12 cellular contexts compared by ENCODE assay signal in genomic region chr1:160579216-160579701, GRCh38. TPM values are rescaled to one million over a fixed set of nuclear protein-coding genes. Genes with fewer than 3 reads are reported as not detected.
A peak's percentile ranks its signal among the peaks of the same experiment; 100 is the strongest.
DNase-seq lines count a peak whose midpoint lies in the region; ATAC-seq lines count a peak whose summit lies in the region.
"Had no signal": no experiment of that assay in that cellular context is flagged by ENCODE, and none has a peak within 500 bp of the region (broad histone marks: within the 10 kb centered on the region; RNA-seq: fewer than 3 reads in every experiment).

CD84 (minus strand) TSS chr1:160579496; CDS start chr1:160579437, 59 bp downstream.

- peak within 1 kb of the TSS; percentile 89 to 99 (median 98) for H3K4me3 Mint-ChIP-seq in CD8-positive, alpha-beta memory T cell
- H3K4me3 Mint-ChIP-seq in IgD-negative memory B cell (peak within 1 kb of the TSS; percentile 91 to 95 (median 92)), naive B cell (peak within 1 kb of the TSS; percentile 81 to 99 (median 94))
- H3K4me3 Mint-ChIP-seq in activated CD8-positive, alpha-beta memory T cell treated with anti-CD3 and anti-CD28 coated beads, Interleukin-2, amount 10 ng/mL, durations not matched to agents 7 days and 5 days = peak within 1 kb of the TSS; percentile 87

- POLR2A ChIA-PET in CD8-positive, alpha-beta memory T cell (lab: Charles Lee) = interaction anchor here (1.0 to 6.3 kb wide), 3 partner anchors 11 to 149 kb away, joined by 3 to 44 read pairs (median 38); no protein-coding TSS in a partner anchor

- peaks cover 9 to 39% (median 12%) of the 10 kb centered on the region in 3 donors for H3K36me3 Mint-ChIP-seq in CD8-positive, alpha-beta memory T cell
- H3K36me3 Mint-ChIP-seq in IgD-negative memory B cell (no peaks in the 10 kb centered on the region), naive B cell (no peaks in the 10 kb centered on the region)
- H3K36me3 Mint-ChIP-seq in activated CD8-positive, alpha-beta memory T cell treated with anti-CD3 and anti-CD28 coated beads, Interleukin-2, amount 10 ng/mL, durations not matched to agents 7 days and 5 days = peaks cover 23% of the 10 kb centered on the region

- peak within 1 kb of the TSS; percentile 81 for H3K27ac ChIP-seq in CD8-positive, alpha-beta memory T cell (ENCODE audit: low read depth, low read length)
- H3K27ac ChIP-seq: cardiac muscle cell had no signal

- H3K27me3 ChIP-seq in CD8-positive, alpha-beta memory T cell (ENCODE audit: insufficient read depth, low read length, poor library complexity, severe bottlenecking) = no peaks in the 10 kb centered on the region
- H3K27me3 ChIP-seq: cardiac muscle cell had no signal

- CTCF ChIA-PET in CD8-positive, alpha-beta memory T cell (lab: Charles Lee) = interaction anchor here (0.6 to 3.1 kb wide), 8 partner anchors 12 to 96 kb away, joined by 3 to 21 read pairs (median 6); no protein-coding TSS in a partner anchor
- CTCF ChIA-PET in activated CD8-positive, alpha-beta memory T cell treated with anti-CD3 and anti-CD28 coated beads, Interleukin-2, amount 10 ng/mL, durations not matched to agents 7 days and 5 days (lab: Charles Lee) = interaction anchor here (1.2 to 7.9 kb wide), 4 partner anchors 11 to 151 kb away, joined by 4 to 120 read pairs (median 14); no protein-coding TSS in a partner anchor

- peaks cover 59% of the 10 kb centered on the region for H3K4me1 ChIP-seq in CD8-positive, alpha-beta memory T cell (ENCODE audit: insufficient read depth, low read length)

- peak in 1 of 5 donors; percentile 38 for DNase-seq in CD8-positive, alpha-beta memory T cell
- DNase-seq in activated CD8-positive, alpha-beta memory T cell treated with anti-CD3 and anti-CD28 coated beads, Interleukin-2, amount 10 ng/mL, durations not matched to agents 7 days and 5 days = peak; percentile 46
- peak; percentile 39 for DNase-seq in naive B cell
- DNase-seq in NCI-H2081 (lab: John Stamatoyannopoulos, UW) = no peak
- no peak for DNase-seq in NCI-H524 treated with DMSO at 0.1 percent for 48 hours (lab: John Stamatoyannopoulos, UW)
- DNase-seq: stimulated activated CD4-positive, alpha-beta T cell treated with anti-CD3 and anti-CD28 coated beads, Interleukin-15, amount 100 ng/mL, for 24 hours had no signal

- no peaks in the 10 kb centered on the region for H3K36me3 ChIP-seq in CD8-positive, alpha-beta memory T cell (ENCODE audit: insufficient read depth, low read length)
- H3K36me3 ChIP-seq: cardiac muscle cell had no signal

- peak within 1 kb of the TSS; percentile 92 to 97 (median 96) for H3K27ac Mint-ChIP-seq in CD8-positive, alpha-beta memory T cell
- H3K27ac Mint-ChIP-seq in IgD-negative memory B cell (peak within 1 kb of the TSS; percentile 69 to 93 (median 92)), naive B cell (peak within 1 kb of the TSS; percentile 65 to 96 (median 93))
- H3K27ac Mint-ChIP-seq in activated CD8-positive, alpha-beta memory T cell treated with anti-CD3 and anti-CD28 coated beads, Interleukin-2, amount 10 ng/mL, durations not matched to agents 7 days and 5 days = peak within 1 kb of the TSS; percentile 97

- peak within 1 kb of the TSS; percentile 69 for H3K4me3 ChIP-seq in CD8-positive, alpha-beta memory T cell (ENCODE audit: low read length)
- H3K4me3 ChIP-seq: cardiac muscle cell had no signal

- peaks cover 71 to 91% (median 81%) of the 10 kb centered on the region in 3 donors for H3K4me1 Mint-ChIP-seq in CD8-positive, alpha-beta memory T cell
- H3K4me1 Mint-ChIP-seq in IgD-negative memory B cell = peaks cover 26 to 54% (median 47%) of the 10 kb centered on the region in 3 donors
- H3K4me1 Mint-ChIP-seq in activated CD8-positive, alpha-beta memory T cell treated with anti-CD3 and anti-CD28 coated beads, Interleukin-2, amount 10 ng/mL, durations not matched to agents 7 days and 5 days = peaks cover 57% of the 10 kb centered on the region
- H3K4me1 Mint-ChIP-seq in naive B cell = peaks cover 56 to 67% (median 59%) of the 10 kb centered on the region in 3 donors

- peaks cover 0 to 12% (median 0%) of the 10 kb centered on the region in 5 donors for H3K9me3 Mint-ChIP-seq in CD8-positive, alpha-beta memory T cell
- H3K9me3 Mint-ChIP-seq in IgD-negative memory B cell (no peaks in the 10 kb centered on the region), naive B cell (peaks cover 0 to 5% (median 0%) of the 10 kb centered on the region in 7 donors)
- peaks cover 3% of the 10 kb centered on the region for H3K9me3 Mint-ChIP-seq in activated CD8-positive, alpha-beta memory T cell treated with anti-CD3 and anti-CD28 coated beads, Interleukin-2, amount 10 ng/mL, durations not matched to agents 7 days and 5 days (ENCODE audit: low read depth)

- H3K27me3 Mint-ChIP-seq in CD8-positive, alpha-beta memory T cell = no peaks in the 10 kb centered on the region
- no peaks in the 10 kb centered on the region for H3K27me3 Mint-ChIP-seq in IgD-negative memory B cell
- no peaks in the 10 kb centered on the region for H3K27me3 Mint-ChIP-seq in activated CD8-positive, alpha-beta memory T cell treated with anti-CD3 and anti-CD28 coated beads, Interleukin-2, amount 10 ng/mL, durations not matched to agents 7 days and 5 days
- H3K27me3 Mint-ChIP-seq in naive B cell = no peaks in the 10 kb centered on the region

- H3K9me3 ChIP-seq in CD8-positive, alpha-beta memory T cell (ENCODE audit: low read length) = no peaks in the 10 kb centered on the region

- peak; percentile 38 for ATAC-seq in activated CD8-positive, alpha-beta memory T cell treated with anti-CD3 and anti-CD28 coated beads, Interleukin-2, amount 10 ng/mL, durations not matched to agents 7 days and 5 days
- peak; percentile 54 to 59 for ATAC-seq in naive B cell (ENCODE audit: low read depth in 2 of 2)
- ATAC-seq in GM18520 (IDR thresholded peaks at IDR 0.05; ENCODE audit: unreplicated experiment) = no peak
- ATAC-seq in GM19467 (IDR thresholded peaks at IDR 0.05; ENCODE audit: unreplicated experiment) = no peak
- ATAC-seq: HCT116 had no signal

RNA-seq across cellular contexts. Expression of gene CD84, which starts in this region (rescaled TPM):
- 10 to 100 TPM; 25.1 to 27.6 TPM for total RNA-seq in CD8-positive, alpha-beta memory T cell
- 58.1 TPM for polyA plus RNA-seq in CD8-positive, alpha-beta memory T cell
- polyA plus RNA-seq in IgD-negative memory B cell (8.7 TPM), naive B cell (ENCODE audit: low read depth in 6 of 6) (10 to 100 TPM in 5 of 6 donors, 1 to 10 TPM in 1; 8.5 to 20.6 (median 13.1) TPM)
- 10 to 100 TPM; 29.9 to 34.6 TPM for total RNA-seq in activated CD8-positive, alpha-beta memory T cell treated with anti-CD3 and anti-CD28 coated beads, Interleukin-2, amount 10 ng/mL, durations not matched to agents 7 days and 5 days
- total RNA-seq: cardiac muscle cell, M059J had no signal
- polyA plus RNA-seq: cardiac muscle cell had no signal

Comparison
In these comparisons a context has a peak if more than half of its experiments do, and no peak if none do; other contexts are left out.
1. DNase-seq: peak in activated CD8-positive, alpha-beta memory T cell treated with anti-CD3 and anti-CD28 coated beads, Interleukin-2, amount 10 ng/mL, durations not matched to agents 7 days and 5 days (single experiment) and naive B cell (single experiment); none in NCI-H2081 (0 of 2) and NCI-H524 treated with DMSO at 0.1 percent for 48 hours (single experiment).
2. ATAC-seq: peak in activated CD8-positive, alpha-beta memory T cell treated with anti-CD3 and anti-CD28 coated beads, Interleukin-2, amount 10 ng/mL, durations not matched to agents 7 days and 5 days (single experiment) and naive B cell (2 of 2); none in GM18520 (single experiment) and GM19467 (single experiment).
3. Peak in every context shown above with its lines, with median percentiles within 50 percentile points of each other: H3K27ac Mint-ChIP-seq and H3K4me3 Mint-ChIP-seq.